10 cellular contexts compared by ENCODE assay signal in the genomic region with DNA sequence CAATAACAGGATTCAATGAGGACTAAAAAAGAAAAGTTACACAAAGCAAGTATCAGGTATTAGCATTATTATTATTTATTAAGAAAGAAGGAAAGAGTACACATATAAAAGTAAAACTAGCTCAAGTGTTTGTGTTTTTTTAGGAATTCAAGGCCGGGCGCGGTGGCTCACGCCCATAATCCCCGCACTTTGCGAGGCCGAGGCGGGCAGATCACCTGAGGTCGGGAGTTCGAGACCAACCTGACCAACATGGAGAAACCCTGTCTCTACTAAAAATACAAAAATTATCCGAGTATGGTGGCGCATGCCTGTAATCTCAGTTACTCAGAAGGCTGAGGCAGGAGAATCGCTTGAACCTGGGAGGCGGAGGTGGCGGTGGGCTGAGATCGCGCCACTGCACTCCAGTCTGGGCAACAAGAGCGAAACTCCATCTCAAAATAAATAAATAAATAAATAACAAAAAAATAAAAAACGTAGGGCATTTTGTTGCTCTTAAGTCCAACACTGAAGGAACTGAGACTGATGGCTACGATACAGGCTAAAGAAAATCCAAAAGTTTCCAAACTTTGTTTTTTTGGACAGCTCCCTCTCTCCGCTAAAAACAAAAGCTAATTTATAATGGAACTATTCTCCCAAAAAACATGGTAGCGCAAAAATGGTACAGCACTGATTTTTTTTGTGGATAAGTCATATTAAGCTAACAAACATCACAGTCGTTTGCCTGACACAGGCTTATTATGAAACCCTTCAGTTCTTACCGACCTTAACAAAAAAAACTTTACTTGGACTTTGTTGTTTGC. TPM values are rescaled to one million over a fixed set of nuclear protein-coding genes. Genes with fewer than 3 reads are reported as not detected.
DNase-seq lines count a peak whose midpoint lies in the region; ATAC-seq and TF ChIP-seq lines count a peak whose summit lies in the region.
"Had no signal": no experiment of that assay in that cellular context is flagged by ENCODE, and none has a peak within 500 bp of the region (broad histone marks: within the 10 kb centered on the region; RNA-seq: fewer than 3 reads in every experiment).

No MANE protein-coding gene starts in this region.

- no peak overlapping the region for H3K27ac ChIP-seq in IMR-90 (ENCODE audit: insufficient read depth, low read length)

- POLR2A ChIA-PET in AG04449 (lab: Yijun Ruan, JAX) (no interaction called here), IMR-90 (lab: Charles Lee; ENCODE audit: unreplicated experiment) (no interaction called here)

- H4K5ac ChIP-seq in IMR-90 (ENCODE audit: low read depth, low read length) = no peak overlapping the region

- no peaks in the 10 kb centered on the region for H3K36me3 ChIP-seq in IMR-90 (ENCODE audit: control insufficient read depth, insufficient read depth, low read length)

- H3K14ac ChIP-seq in IMR-90 (replicated peaks; ENCODE audit: low read depth, low read length) = no peak overlapping the region

- peaks cover 18% of the 10 kb centered on the region; the same call in 1 of the 2 replicates for H4K20me1 ChIP-seq in IMR-90 (ENCODE audit: insufficient read depth, low read length)

- ATAC-seq in IMR-90 (ENCODE audit: low read depth) (no peak), naive B cell (ENCODE audit: low read depth in 2 of 2) (no peak)

- H3K4me3 ChIP-seq in AG04449 (ENCODE audit: low read depth, low read length) (peak overlapping the region; percentile 96), IMR-90 (ENCODE audit: insufficient read depth, low read depth, low read length) (peak overlapping the region; percentile 89; the same call in 1 of the 2 replicates)

- H2AK5ac ChIP-seq in IMR-90 (ENCODE audit: low read depth, low read length) = no peak overlapping the region

- H3K27ac Mint-ChIP-seq in chondrocyte (ENCODE audit: unreplicated experiment) (peak overlapping the region; percentile 61), naive B cell (peak overlapping the region in 5 of 6 donors; percentile 69 to 100 (median 100))

- CTCF ChIA-PET in AG04449 (lab: Yijun Ruan, JAX) = no interaction called here
- CTCF ChIA-PET in IMR-90 (lab: Yijun Ruan, JAX) = interaction anchor here (1.1 kb wide), 1 partner anchor 37 kb away, joined by 7 read pairs; no protein-coding TSS in a partner anchor

- H3K4me3 Mint-ChIP-seq in chondrocyte (ENCODE audit: unreplicated experiment) = peak overlapping the region; percentile 100
- peak overlapping the region; percentile 91 to 100 (median 100) for H3K4me3 Mint-ChIP-seq in naive B cell

- H3K27me3 Mint-ChIP-seq in chondrocyte (ENCODE audit: low read depth) (no peaks in the 10 kb centered on the region), naive B cell (no peaks in the 10 kb centered on the region)

- H3K4me1 Mint-ChIP-seq in chondrocyte (ENCODE audit: low read depth) = peaks cover 39% of the 10 kb centered on the region
- H3K4me1 Mint-ChIP-seq in naive B cell = peaks cover 24 to 49% (median 47%) of the 10 kb centered on the region in 3 donors

- 100% methylated on average over 1 of the region's 24 CpGs; no CpG with 5 or more reads in 1 of the 2 experiments for WGBS in IMR-90 (ENCODE audit: extremely low coverage in 2 of 2, insufficient read length in 1 of 2), 2 experiments

- H3K4ac ChIP-seq in IMR-90 (ENCODE audit: low read depth, low read length) = no peak overlapping the region

- no peak overlapping the region for H2AFZ ChIP-seq in IMR-90 (replicated peaks; ENCODE audit: low read length, poor library complexity)

- H3K9ac ChIP-seq in IMR-90 (ENCODE audit: low read depth, low read length) = no peak overlapping the region; the same call in 1 of the 2 replicates

- H3K23ac ChIP-seq in IMR-90 (ENCODE audit: low read depth, low read length) = no peak overlapping the region

- no peak overlapping the region for H3K18ac ChIP-seq in IMR-90 (ENCODE audit: low read depth, low read length)

- H2BK20ac ChIP-seq in IMR-90 (ENCODE audit: low read depth, low read length) = no peak overlapping the region

- H3K56ac ChIP-seq in IMR-90 (ENCODE audit: extremely low read depth, insufficient read depth, low read length) = no peak overlapping the region

- no peak overlapping the region for H2BK5ac ChIP-seq in IMR-90 (ENCODE audit: low read depth, low read length, poor library complexity, severe bottlenecking)

- H3K27me3 ChIP-seq in IMR-90 (ENCODE audit: control insufficient read depth, insufficient read depth, low read length) = no peaks in the 10 kb centered on the region

- no peak for TF ChIP-seq RAD21 in IMR-90 (IDR thresholded peaks at IDR 0.05; ENCODE audit: low read length)

- H4K91ac ChIP-seq in IMR-90 (ENCODE audit: insufficient read depth, low read depth, low read length) = no peak overlapping the region

- no peaks in the 10 kb centered on the region for H3K9me3 Mint-ChIP-seq in chondrocyte (ENCODE audit: low read depth)
- H3K9me3 Mint-ChIP-seq in naive B cell = no peaks in the 10 kb centered on the region

- intact Hi-C loops in IMR-90 (cut with micrococcal nuclease) = loop anchor here (5.0 kb wide), 1 partner anchor 151 kb away; a partner anchor contains a TSS

- BruUV-seq in IMR-90 (replicated peaks; lab: Mats Ljungman, UMichigan) = no TSS peak

- peak overlapping the region; percentile 92 for H3K4me2 ChIP-seq in IMR-90 (ENCODE audit: low read depth, low read length)

- H4K8ac ChIP-seq in IMR-90 (ENCODE audit: low read depth in 2 of 2, low read length in 2 of 2) = no peak overlapping the region

- no peaks in the 10 kb centered on the region for H3K4me1 ChIP-seq in IMR-90 (ENCODE audit: control insufficient read depth, insufficient read depth, low read length)

- DNase-seq in AG04449 (ENCODE audit: low read depth, low spot score) (no peak), IMR-90 (no peak), chondrocyte (ENCODE audit: low spot score) (no peak), naive B cell (no peak), HPDE6-E6E7 (ENCODE audit: extremely low spot score) (no peak)
- no peak for DNase-seq in stimulated activated CD4-positive, alpha-beta T cell treated with anti-CD3 and anti-CD28 coated beads, Interleukin-4, amount 100 ng/mL, for 4 hours
- no peak for DNase-seq in effector CD4-positive, alpha-beta T cell
- no peak for DNase-seq in central memory CD4-positive, alpha-beta T cell
- DNase-seq: left colon; stimulated activated naive CD4-positive, alpha-beta T cell treated with Interleukin-2 at 50 U/mL for 16 hours had no signal

- in situ Hi-C loops in IMR-90 (cut with MboI; ENCODE audit: low sequenced_read_pairs) = no loop called here

- H2AK9ac ChIP-seq in IMR-90 (replicated peaks; ENCODE audit: low read depth, low read length, poor library complexity) = no peak overlapping the region

- peaks cover 11 to 17% of the 10 kb centered on the region in 2 experiments; a peak in 3 of 4 replicates for H3K79me1 ChIP-seq in IMR-90 (ENCODE audit: low read depth in 1 of 2, low read length in 2 of 2)

- TF ChIP-seq CTCF in AG04449 (IDR thresholded peaks at IDR 0.05; ENCODE audit: insufficient read depth, low read length, missing control alignments) (no peak), IMR-90 (conservative IDR thresholded peaks at IDR 0.05; ENCODE audit: low read depth, low read length) (no peak), chondrocyte (IDR thresholded peaks at IDR 0.05) (no peak)

- H3K36me3 Mint-ChIP-seq in chondrocyte (ENCODE audit: low read depth) (no peaks in the 10 kb centered on the region), naive B cell (no peaks in the 10 kb centered on the region)

- no peak overlapping the region for H2BK15ac ChIP-seq in IMR-90 (ENCODE audit: low read depth, low read length)

- no peaks in the 10 kb centered on the region for H3K9me3 ChIP-seq in IMR-90 (ENCODE audit: control insufficient read depth, insufficient read depth, low read length)

- peaks cover 9% of the 10 kb centered on the region; the same call in 1 of the 2 replicates for H3K9me1 ChIP-seq in IMR-90 (ENCODE audit: insufficient read depth, low read length)

- H2BK120ac ChIP-seq in IMR-90 (ENCODE audit: low read depth, low read length) = no peak overlapping the region

- no peak for TF ChIP-seq POLR2A in IMR-90 (IDR thresholded peaks at IDR 0.05; ENCODE audit: low read depth, low read length)

- dilution Hi-C loops in IMR-90 (cut with HindIII; ENCODE audit: low sequenced_read_pairs, unreplicated experiment) = no loop called here

TF ChIP-seq in IMR-90, 13 proteins besides CTCF, POLR2A, EP300 and RAD21 (continues in another document):
- TF ChIP-seq MXI1 (IDR thresholded peaks at IDR 0.05; ENCODE audit: borderline replicate concordance, low read depth, low read length) = no peak
- TF ChIP-seq RCOR1 (IDR thresholded peaks at IDR 0.05; ENCODE audit: insufficient replicate concordance, low read length) = no peak
- TF ChIP-seq RFX5 (IDR thresholded peaks at IDR 0.05; ENCODE audit: low read depth, low read length) = no peak
- no peak for TF ChIP-seq BHLHE40 (IDR thresholded peaks at IDR 0.05; ENCODE audit: low read depth, low read length)
- no peak for TF ChIP-seq MAFK (IDR thresholded peaks at IDR 0.05; ENCODE audit: low read depth, low read length)
- TF ChIP-seq, protein P1, sequence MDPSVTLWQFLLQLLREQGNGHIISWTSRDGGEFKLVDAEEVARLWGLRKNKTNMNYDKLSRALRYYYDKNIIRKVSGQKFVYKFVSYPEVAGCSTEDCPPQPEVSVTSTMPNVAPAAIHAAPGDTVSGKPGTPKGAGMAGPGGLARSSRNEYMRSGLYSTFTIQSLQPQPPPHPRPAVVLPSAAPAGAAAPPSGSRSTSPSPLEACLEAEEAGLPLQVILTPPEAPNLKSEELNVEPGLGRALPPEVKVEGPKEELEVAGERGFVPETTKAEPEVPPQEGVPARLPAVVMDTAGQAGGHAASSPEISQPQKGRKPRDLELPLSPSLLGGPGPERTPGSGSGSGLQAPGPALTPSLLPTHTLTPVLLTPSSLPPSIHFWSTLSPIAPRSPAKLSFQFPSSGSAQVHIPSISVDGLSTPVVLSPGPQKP (IDR thresholded peaks at IDR 0.05; ENCODE audit: borderline replicate concordance, low read depth, low read length) = no peak
- no peak for TF ChIP-seq NFE2L2 (IDR thresholded peaks at IDR 0.05; ENCODE audit: low read depth, low read length)
- no peak for TF ChIP-seq FOS (IDR thresholded peaks at IDR 0.05; ENCODE audit: low read depth, low read length)
- no peak for TF ChIP-seq CHD1 (IDR thresholded peaks at IDR 0.05; ENCODE audit: low read depth, low read length)
- TF ChIP-seq MAZ (IDR thresholded peaks at IDR 0.05; ENCODE audit: borderline replicate concordance, low read depth, low read length) = no peak
- no peak for TF ChIP-seq SMC3 (IDR thresholded peaks at IDR 0.05; ENCODE audit: low read depth, low read length)
- no peak for TF ChIP-seq CEBPB (IDR thresholded peaks at IDR 0.05; ENCODE audit: low read depth, low read length)

RNA-seq across cellular contexts. Expression of a gene that starts 1.7 kb away (rescaled TPM):
- total RNA-seq in IMR-90 (2012; rRNA removed) = 50.0 and 54.3 TPM in 2 replicates
- polyA plus RNA-seq in IMR-90 (2012; rRNA removed) = 17.7 and 21.8 TPM in 2 replicates
- polyA plus RNA-seq in IMR-90 (2012; cell fraction: cytosol; rRNA removed) = 6.2 and 8.9 TPM in 2 replicates
- polyA plus RNA-seq in IMR-90 (2012; cell fraction: nucleus; rRNA removed; ENCODE audit: low replicate concordance) = 10.7 and 48.5 TPM in 2 replicates
- 25.8 to 32.8 TPM (median 29.6 TPM) in 3 replicates for total RNA-seq in chondrocyte
- 10 to 100 TPM; 10.1 to 28.6 (median 22.5) TPM for polyA plus RNA-seq in naive B cell (ENCODE audit: low read depth in 6 of 6)
